ENCODE assay signal across 12 cellular contexts in genomic region chr2:120575966-120576365, GRCh38.
A peak's percentile ranks its signal among the peaks of the same experiment; 100 is the strongest.
DNase-seq lines count a peak whose midpoint lies in the region; ATAC-seq and TF ChIP-seq lines count a peak whose summit lies in the region.
"Had no signal": no experiment of that assay in that cellular context is flagged by ENCODE, and none has a peak within 500 bp of the region (broad histone marks: within the 10 kb centered on the region; RNA-seq: fewer than 3 reads in every experiment).

No MANE protein-coding gene starts in this region.

- H3K4me1 ChIP-seq in BLaER1, result peaks cover 85% of the 10 kb centered on the region
- H3K4me1 ChIP-seq in BLaER1 treated with 17β-estradiol and CSF1 and Interleukin-3, amounts not matched to agents 10 nM and 100 nM, result peaks cover 47 to 85% (median 52%) of the 10 kb centered on the region in 10 experiments
- peaks cover 13% of the 10 kb centered on the region for H3K4me1 ChIP-seq in lower lobe of right lung
- H3K4me1 ChIP-seq in body of pancreas, result no peaks in the 10 kb centered on the region
- H3K4me1 ChIP-seq: A549, BE2C had no signal

- H3K36me3 ChIP-seq in BLaER1 (no peaks in the 10 kb centered on the region), lower lobe of right lung (no peaks in the 10 kb centered on the region), body of pancreas (replicated peaks in 1 of 2; ENCODE audit: insufficient read depth in 1 of 2, low read depth in 2 of 2) (no peaks in the 10 kb centered on the region)
- H3K36me3 ChIP-seq in BLaER1 treated with 17β-estradiol and CSF1 and Interleukin-3, amounts not matched to agents 10 nM and 100 nM, result no peaks in the 10 kb centered on the region
- H3K36me3 ChIP-seq: BE2C had no signal

- H3K27me3 ChIP-seq in BLaER1 (no peaks in the 10 kb centered on the region), lower lobe of right lung (ENCODE audit: low read depth) (peaks cover 11% of the 10 kb centered on the region), body of pancreas (no peaks in the 10 kb centered on the region)
- peaks cover 0 to 26% (median 0%) of the 10 kb centered on the region in 11 experiments; a peak in 5 of 22 replicates for H3K27me3 ChIP-seq in BLaER1 treated with 17β-estradiol and CSF1 and Interleukin-3, amounts not matched to agents 10 nM and 100 nM
- H3K27me3 ChIP-seq: BE2C had no signal

- peaks cover 40% of the 10 kb centered on the region for H3K27me3 Mint-ChIP-seq in chondrocyte (ENCODE audit: low read depth)

- intact Hi-C loops in lower lobe of right lung (cut with DNase I) (no loop called here), body of pancreas (cut with DNase I) (no loop called here)

- H3K27ac ChIP-seq in BLaER1 (peak overlapping the region; percentile 83), lower lobe of right lung (no peak overlapping the region), body of pancreas (no peak overlapping the region)
- H3K27ac ChIP-seq in BLaER1 treated with 17β-estradiol and CSF1 and Interleukin-3, amounts not matched to agents 10 nM and 100 nM, result no peak overlapping the region; a peak in 1 of 22 replicates
- H3K27ac ChIP-seq: A549 had no signal

- no peaks in the 10 kb centered on the region for H4K20me1 ChIP-seq in BLaER1
- H4K20me1 ChIP-seq in BLaER1 treated with 17β-estradiol and CSF1 and Interleukin-3, amounts not matched to agents 10 nM and 100 nM, result peaks cover 0 to 4% (median 0%) of the 10 kb centered on the region in 11 experiments; a peak in 1 of 22 replicates

- WGBS in body of pancreas, 2 donors, result 78 to 93% methylated on average over 5 to 6 of the region's 6 CpGs

- TF ChIP-seq CTCF in chondrocyte (IDR thresholded peaks at IDR 0.05) (no peak), lower lobe of right lung (IDR thresholded peaks at IDR 0.05) (no peak), body of pancreas (IDR thresholded peaks at IDR 0.05) (no peak)

- peak overlapping the region; percentile 72; the same call in 1 of the 2 replicates for H3K9ac ChIP-seq in BLaER1
- H3K9ac ChIP-seq in BLaER1 treated with 17β-estradiol and CSF1 and Interleukin-3, amounts not matched to agents 10 nM and 100 nM, result peak overlapping the region in 1 of 11 experiments; percentile 72; a peak in 1 of 22 replicates

- H3K9me3 Mint-ChIP-seq in chondrocyte (ENCODE audit: low read depth), result no peaks in the 10 kb centered on the region

- peak overlapping the region; percentile 87 for H3K4me2 ChIP-seq in BLaER1
- H3K4me2 ChIP-seq in BLaER1 treated with 17β-estradiol and CSF1 and Interleukin-3, amounts not matched to agents 10 nM and 100 nM, result peak overlapping the region in 10 of 11 experiments; percentile 90 to 100 (median 97); a peak in 19 of 22 replicates
- H3K4me2 ChIP-seq: A549 had no signal

- TF ChIP-seq POLR2A in body of pancreas (IDR thresholded peaks at IDR 0.05), result no peak

- DNase-seq in chondrocyte (ENCODE audit: low spot score), result peak; percentile 63
- DNase-seq in lower lobe of right lung, result peak; percentile 11
- no peak for DNase-seq in NCI-H146 treated with DMSO at 0.1 percent for 48 hours (lab: John Stamatoyannopoulos, UW; ENCODE audit: unreplicated experiment)
- no peak for DNase-seq in HT-29 (ENCODE audit: low spot score)
- no peak for DNase-seq in body of pancreas
- DNase-seq: BE2C; Caco-2; CD8-positive, alpha-beta memory T cell; DMS53 had no signal

- no peaks in the 10 kb centered on the region for H3K36me3 Mint-ChIP-seq in chondrocyte (ENCODE audit: low read depth)
- H3K36me3 Mint-ChIP-seq: CD8-positive, alpha-beta memory T cell had no signal

- H3K9me3 ChIP-seq in BLaER1 (no peaks in the 10 kb centered on the region), lower lobe of right lung (no peaks in the 10 kb centered on the region), body of pancreas (no peaks in the 10 kb centered on the region)
- H3K9me3 ChIP-seq in BLaER1 treated with 17β-estradiol and CSF1 and Interleukin-3, amounts not matched to agents 10 nM and 100 nM (replicated peaks in 1 of 11), result no peaks in the 10 kb centered on the region
- H3K9me3 ChIP-seq: A549, BE2C, Caco-2 had no signal

- H3K4me3 ChIP-seq in BLaER1 (no peak overlapping the region), lower lobe of right lung (no peak overlapping the region), body of pancreas (no peak overlapping the region)
- H3K4me3 ChIP-seq in BLaER1 treated with 17β-estradiol and CSF1 and Interleukin-3, amounts not matched to agents 10 nM and 100 nM, result no peak overlapping the region
- H3K4me3 ChIP-seq: A549 had no signal

- no peak overlapping the region for H3K4me3 Mint-ChIP-seq in chondrocyte (ENCODE audit: unreplicated experiment)
- H3K4me3 Mint-ChIP-seq: CD8-positive, alpha-beta memory T cell had no signal

- ATAC-seq in lower lobe of right lung, result no peak
- ATAC-seq in body of pancreas, result no peak
- ATAC-seq: A549 had no signal

- no peak overlapping the region for H3K27ac Mint-ChIP-seq in chondrocyte (ENCODE audit: unreplicated experiment)
- H3K27ac Mint-ChIP-seq: CD8-positive, alpha-beta memory T cell had no signal

- H3K4me1 Mint-ChIP-seq in chondrocyte (ENCODE audit: low read depth), result no peaks in the 10 kb centered on the region
- H3K4me1 Mint-ChIP-seq: CD8-positive, alpha-beta memory T cell had no signal

Comparison
In these comparisons a context has a peak if more than half of its experiments do, and no peak if none do; other contexts are left out.
1. DNase-seq: peak in chondrocyte (single experiment) and lower lobe of right lung (single experiment); none in NCI-H146 treated with DMSO at 0.1 percent for 48 hours (single experiment), HT-29 (single experiment) and body of pancreas (0 of 4).